ENCODE assay signal across 29 cellular contexts in the genomic region with DNA sequence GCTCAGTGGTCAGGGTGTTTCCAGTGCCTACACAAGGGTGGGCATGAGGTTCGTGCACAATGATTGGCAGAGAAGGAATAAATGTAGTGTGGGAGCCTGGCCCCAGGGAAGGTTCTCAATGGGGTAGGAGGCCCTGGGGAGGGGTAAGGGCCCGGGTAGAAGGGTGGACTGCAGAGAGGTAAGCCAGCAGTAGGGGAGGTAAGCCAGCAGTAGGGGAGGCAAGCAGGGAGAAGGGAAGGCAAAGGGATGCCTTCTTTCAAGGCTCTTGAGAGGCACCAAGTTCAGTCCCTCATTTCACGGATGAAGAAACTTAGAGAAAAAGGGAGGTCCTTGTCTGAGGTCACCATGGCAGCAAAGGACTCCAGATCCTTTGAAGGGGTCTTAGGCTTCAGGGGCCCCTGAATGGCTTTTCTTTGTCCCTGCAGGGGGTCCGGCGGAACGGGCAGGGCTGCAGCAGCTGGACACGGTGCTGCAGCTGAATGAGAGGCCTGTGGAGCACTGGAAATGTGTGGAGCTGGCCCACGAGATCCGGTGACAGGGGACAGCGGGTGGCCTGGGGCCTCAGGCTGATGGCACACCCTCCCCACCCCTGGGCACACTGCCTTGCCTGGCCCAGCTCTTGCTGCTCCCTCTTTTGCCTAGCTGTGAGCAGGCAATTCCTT. TPM values are rescaled to one million over a fixed set of nuclear protein-coding genes. Genes with fewer than 3 reads are reported as not detected.
A peak's percentile ranks its signal among the peaks of the same experiment; 100 is the strongest.
DNase-seq lines count a peak whose midpoint lies in the region; ATAC-seq, FAIRE-seq and TF ChIP-seq lines count a peak whose summit lies in the region.
"Had no signal": no experiment of that assay in that cellular context is flagged by ENCODE, and none has a peak within 500 bp of the region (broad histone marks: within the 10 kb centered on the region; RNA-seq: fewer than 3 reads in every experiment).

No MANE protein-coding gene starts in this region.

- TF ChIP-seq RAD21 in HepG2 (CRISPR knock-in tag; IDR thresholded peaks at IDR 0.05): no peak

- FAIRE-seq in HepG2 (lab: Jason Lieb, UNC): no peak
- FAIRE-seq: astrocyte, K562 had no signal

- DNase-seq in HepG2 (ENCODE audit: low spot score): no peak
- DNase-seq in right lobe of liver: no peak
- peak; percentile 43 for DNase-seq in WTC11 (ENCODE audit: low spot score)
- peak; percentile 79 for DNase-seq in left kidney (ENCODE audit: low read depth, low spot score)
- no peak for DNase-seq in NCI-H2081 (lab: John Stamatoyannopoulos, UW)
- no peak for DNase-seq in testis
- no peak for DNase-seq in HuH-7.5 (ENCODE audit: low spot score)
- no peak for DNase-seq in activated CD4-positive, alpha-beta memory T cell treated with anti-CD3 and anti-CD28 coated beads for 36 hours
- DNase-seq: activated CD4-positive, CD25-positive, alpha-beta regulatory T cell treated with anti-CD3 and anti-CD28 coated beads, Interleukin-2, amount 50 U/mL, for 72 hours; activated CD8-positive, alpha-beta memory T cell treated with anti-CD3 and anti-CD28 coated beads, Interleukin-2, amount 50 U/mL, for 48 hours; activated gamma-delta T cell treated with Interleukin-2 at 50 U/mL for 16 hours; colonic mucosa; COR-L47; foreskin keratinocyte; HCEC 1CT; left cardiac atrium; midbrain; MV-4-11; NCI-H2107; NCI-H774; stimulated activated CD4-positive, alpha-beta T cell treated with anti-CD3 and anti-CD28 coated beads, Interleukin-1b, Interleukin-23, amount 100 ng/mL, for 48 hours; stomach had no signal

- H3K36me3 Mint-ChIP-seq in WTC11: no peaks in the 10 kb centered on the region
- H3K36me3 Mint-ChIP-seq in activated CD4-positive, alpha-beta memory T cell treated with anti-CD3 and anti-CD28 coated beads for 36 hours: no peaks in the 10 kb centered on the region

- H3K4me1 ChIP-seq in HepG2 (ENCODE audit: insufficient read depth, low read length) (peaks cover 94% of the 10 kb centered on the region), right lobe of liver (peaks cover 0 to 55% (median 26%) of the 10 kb centered on the region in 4 donors), testis (peaks cover 21% of the 10 kb centered on the region)
- H3K4me1 ChIP-seq: foreskin keratinocyte, vagina had no signal

- ATAC-seq in HepG2 (no peak), right lobe of liver (no peak), WTC11 (no peak)
- ATAC-seq: foreskin keratinocyte, K562, left cardiac atrium had no signal

- TF ChIP-seq CTCF in HepG2 (CRISPR knock-in tag; IDR thresholded peaks at IDR 0.05) (no peak), right lobe of liver (IDR thresholded peaks at IDR 0.05) (no peak), WTC11 (IDR thresholded peaks at IDR 0.05) (no peak), testis (IDR thresholded peaks at IDR 0.05) (no peak)

- in situ Hi-C loops in HepG2 (cut with HindIII; ENCODE audit: extremely low pct_ligation_motif_present, low pct_unique_long_range_greater_than_20kb): no loop called here

- no peak overlapping the region for H3K4me3 Mint-ChIP-seq in WTC11
- H3K4me3 Mint-ChIP-seq in activated CD4-positive, alpha-beta memory T cell treated with anti-CD3 and anti-CD28 coated beads for 36 hours: no peak overlapping the region

- CTCF ChIA-PET in HepG2 (lab: Yijun Ruan, JAX; ENCODE audit: low intra/inter-chr PET ratio, low total read pairs): no interaction called here
- CTCF ChIA-PET in WTC11 (lab: Charles Lee): interaction anchor here (0.6 kb wide), 1 partner anchor 152 kb away, joined by 3 read pairs; no protein-coding TSS in a partner anchor
- CTCF ChIA-PET in activated CD4-positive, alpha-beta memory T cell treated with anti-CD3 and anti-CD28 coated beads for 36 hours (lab: Charles Lee): interaction anchor here (0.6 kb wide), 1 partner anchor 153 kb away, joined by 3 read pairs; no protein-coding TSS in a partner anchor

- peak overlapping the region; percentile 71 for H3K4me2 ChIP-seq in HepG2 (ENCODE audit: low read depth, low read length)

- peaks cover 40% of the 10 kb centered on the region for H3K4me1 Mint-ChIP-seq in WTC11
- H3K4me1 Mint-ChIP-seq in activated CD4-positive, alpha-beta memory T cell treated with anti-CD3 and anti-CD28 coated beads for 36 hours (ENCODE audit: low read depth): peaks cover 4% of the 10 kb centered on the region

- no TSS peak for BruUV-seq in HepG2 (replicated peaks; lab: Mats Ljungman, UMichigan)

- peaks cover 2% of the 10 kb centered on the region; the same call in 1 of the 2 replicates for H3K27me3 Mint-ChIP-seq in WTC11 (ENCODE audit: low read depth)
- H3K27me3 Mint-ChIP-seq in activated CD4-positive, alpha-beta memory T cell treated with anti-CD3 and anti-CD28 coated beads for 36 hours: no peaks in the 10 kb centered on the region

- H2AFZ ChIP-seq in HepG2 (ENCODE audit: low read length): no peak overlapping the region

- TF ChIP-seq POLR2A in HepG2 (IDR thresholded peaks at IDR 0.05; ENCODE audit: insufficient read depth in 1 of 2, low read depth in 2 of 2, low read length in 2 of 2): no peak
- no peak for TF ChIP-seq POLR2A in right lobe of liver (IDR thresholded peaks at IDR 0.05)
- no peak for TF ChIP-seq POLR2A in testis (IDR thresholded peaks at IDR 0.05)

- H3K27ac ChIP-seq in HepG2 (ENCODE audit: extremely low read length, insufficient read depth, low read length) (peak overlapping the region; percentile 90), right lobe of liver (peak overlapping the region in 1 of 3 donors; percentile 79), testis (no peak overlapping the region)
- H3K27ac ChIP-seq: epithelial cell of prostate, foreskin keratinocyte, HL-60, neutrophil, SJCRH30, vagina had no signal

- TF ChIP-seq EP300 in HepG2 (IDR thresholded peaks at IDR 0.05; ENCODE audit: low read depth in 2 of 2, low read length in 2 of 2) (no peak), HepG2 (CRISPR knock-in tag; IDR thresholded peaks at IDR 0.05; ENCODE audit: borderline replicate concordance) (no peak)

- peak overlapping the region; percentile 14 to 32 (median 19); a peak in 3 of 6 replicates for H3K4me3 ChIP-seq in HepG2 (replicated peaks in 1 of 3; ENCODE audit: insufficient read depth in 1 of 3, low read depth in 2 of 3, low read length in 3 of 3)
- peak overlapping the region in 1 of 3 donors; percentile 47 for H3K4me3 ChIP-seq in right lobe of liver
- H3K4me3 ChIP-seq in testis: no peak overlapping the region
- H3K4me3 ChIP-seq: colonic mucosa, K562, SJCRH30, stomach, vagina had no signal

- POLR2A ChIA-PET in HepG2 (lab: Yijun Ruan, JAX): interaction anchor here (2.0 to 2.1 kb wide), 2 partner anchors 12 to 96 kb away, joined by 9 to 15 read pairs; a partner anchor contains a TSS
- POLR2A ChIA-PET in WTC11 (lab: Charles Lee): no interaction called here
- POLR2A ChIA-PET in activated CD4-positive, alpha-beta memory T cell treated with anti-CD3 and anti-CD28 coated beads for 36 hours (lab: Charles Lee): no interaction called here

- no peak overlapping the region for H3K27ac Mint-ChIP-seq in WTC11
- H3K27ac Mint-ChIP-seq in activated CD4-positive, alpha-beta memory T cell treated with anti-CD3 and anti-CD28 coated beads for 36 hours: no peak overlapping the region

- intact Hi-C loops in HepG2 (cut with micrococcal nuclease; ENCODE audit: unreplicated experiment) (loop anchor here (1.0 to 5.0 kb wide), 3 partner anchors 42 to 59 kb away; a partner anchor contains a TSS), right lobe of liver (cut with DNase I) (no loop called here), testis (cut with DNase I; ENCODE audit: low total_unique reads) (no loop called here)
- intact Hi-C loops in activated CD4-positive, alpha-beta memory T cell treated with anti-CD3 and anti-CD28 coated beads for 36 hours (cut with micrococcal nuclease): no loop called here

- peaks cover 6 to 33% of the 10 kb centered on the region in 2 experiments; a peak in 4 of 5 replicates for H3K36me3 ChIP-seq in HepG2 (replicated peaks in 1 of 2; ENCODE audit: control insufficient read depth in 1 of 2, insufficient read depth in 2 of 2, low read length in 2 of 2)
- H3K36me3 ChIP-seq in right lobe of liver: no peaks in the 10 kb centered on the region
- no peaks in the 10 kb centered on the region for H3K36me3 ChIP-seq in testis (ENCODE audit: low read depth, missing control alignments)
- H3K36me3 ChIP-seq: colonic mucosa, neutrophil, SJCRH30, vagina had no signal

- WGBS in HepG2 (ENCODE audit: low lambda C conversion rate): 95% methylated on average over 7 of the region's 10 CpGs
- WGBS in right lobe of liver (ENCODE audit: insufficient coverage, low coverage, low lambda C conversion rate, missing lambda C conversion rate): 87% methylated on average over 3 of the region's 10 CpGs
- WGBS in testis, 2 donors: 85 to 89% methylated on average over 8 to 10 of the region's 10 CpGs

- H3K27me3 ChIP-seq in HepG2 (ENCODE audit: control insufficient read depth in 1 of 2, insufficient read depth in 2 of 2, low read length in 2 of 2) (no peaks in the 10 kb centered on the region), right lobe of liver (no peaks in the 10 kb centered on the region), testis (no peaks in the 10 kb centered on the region)
- H3K27me3 ChIP-seq: colonic mucosa, neutrophil, SJCRH30, stomach, vagina had no signal

- peak overlapping the region; percentile 65 for H3K9ac ChIP-seq in HepG2 (ENCODE audit: insufficient read depth, low read depth, low read length)

- no peaks in the 10 kb centered on the region for H3K9me3 ChIP-seq in HepG2 (ENCODE audit: low read length)
- no peaks in the 10 kb centered on the region for H3K9me3 ChIP-seq in right lobe of liver
- H3K9me3 ChIP-seq in testis: no peaks in the 10 kb centered on the region
- H3K9me3 ChIP-seq: colonic mucosa, neutrophil, SJCRH30, stomach, vagina had no signal

- no peaks in the 10 kb centered on the region for H4K20me1 ChIP-seq in HepG2 (ENCODE audit: insufficient read depth, low read length)

- H3K79me2 ChIP-seq in HepG2 (ENCODE audit: insufficient read depth, low read length): peaks cover 15% of the 10 kb centered on the region

- no peaks in the 10 kb centered on the region for H3K9me3 Mint-ChIP-seq in WTC11
- no peaks in the 10 kb centered on the region for H3K9me3 Mint-ChIP-seq in activated CD4-positive, alpha-beta memory T cell treated with anti-CD3 and anti-CD28 coated beads for 36 hours

RNA-seq across cellular contexts. Expression of a gene that starts 42.6 kb away (rescaled TPM):
- 26.7 and 28.8 TPM in 2 replicates for total RNA-seq in HepG2 (2016; rRNA removed; fragmentation: Illumina TruSeq; extraction: Trizol)
- 6.9 and 7.7 TPM in 2 replicates for total RNA-seq in HepG2 (2016; cell fraction: cytosol; rRNA removed; fragmentation: Illumina TruSeq; extraction: Trizol; ENCODE audit: low read depth)
- total RNA-seq in HepG2 (2016; cell fraction: insoluble cytoplasmic fraction; rRNA removed; fragmentation: Illumina TruSeq; extraction: Trizol): 21.4 and 28.5 TPM in 2 replicates
- 9.6 and 10.3 TPM in 2 replicates for total RNA-seq in HepG2 (2016; cell fraction: membrane; rRNA removed; fragmentation: Illumina TruSeq; extraction: Trizol)
- 30.1 and 33.4 TPM in 2 replicates for total RNA-seq in HepG2 (2016; cell fraction: nucleus; rRNA removed; fragmentation: Illumina TruSeq; extraction: Trizol)
- 17.1 and 18.9 TPM in 2 replicates for polyA plus RNA-seq in HepG2 (2011; rRNA removed)
- 12.7 and 14.2 TPM in 2 replicates for polyA plus RNA-seq in HepG2 (2011; cell fraction: cytosol; rRNA removed)
- 36.7 and 52.3 TPM in 2 replicates for polyA plus RNA-seq in HepG2 (2011; cell fraction: nucleus; rRNA removed)
- 8.7 and 10.8 TPM in 2 replicates for polyA plus RNA-seq in HepG2 (2012)
- polyA plus RNA-seq in HepG2 (2016; cell fraction: cytosol; fragmentation: Illumina TruSeq; extraction: Trizol; ENCODE audit: low read depth): 1.8 and 2.0 TPM in 2 replicates
- polyA plus RNA-seq in HepG2 (2016; cell fraction: insoluble cytoplasmic fraction; fragmentation: Illumina TruSeq; extraction: Trizol; ENCODE audit: low read depth): 13.4 and 19.3 TPM in 2 replicates
- 4.1 and 4.3 TPM in 2 replicates for polyA plus RNA-seq in HepG2 (2016; cell fraction: membrane; fragmentation: Illumina TruSeq; extraction: Trizol; ENCODE audit: low read depth)
- polyA plus RNA-seq in HepG2 (2016; cell fraction: nucleus; fragmentation: Illumina TruSeq; extraction: Trizol; ENCODE audit: insufficient read depth, low read depth): 30.0 and 36.0 TPM in 2 replicates
- polyA minus RNA-seq in HepG2 (2011; rRNA and poly(A)+ RNA removed; ENCODE audit: low replicate concordance): 41.8 and 53.6 TPM in 2 replicates
- 12.6 and 16.2 TPM in 2 replicates for polyA minus RNA-seq in HepG2 (2011; cell fraction: cytosol; rRNA and poly(A)+ RNA removed)
- 38.4 and 42.1 TPM in 2 replicates for polyA minus RNA-seq in HepG2 (2011; cell fraction: nucleus; rRNA and poly(A)+ RNA removed)
- total RNA-seq in right lobe of liver: 10 to 100 TPM; 19.0 to 60.3 (median 31.0) TPM
- total RNA-seq in WTC11 (2021): 15.0 to 17.2 TPM (median 16.6 TPM) in 3 replicates
- total RNA-seq in testis: 100 to 1,000 TPM; 119 to 125 TPM
- 84.8 TPM for polyA plus RNA-seq in testis (ENCODE audit: insufficient read depth, low read depth, low replicate concordance)
- total RNA-seq in activated CD4-positive, alpha-beta memory T cell treated with anti-CD3 and anti-CD28 coated beads for 36 hours: 10 to 100 TPM; 54.4 to 57.7 TPM

Comparison
In these comparisons a context has a peak if more than half of its experiments do, and no peak if none do; other contexts are left out.
1. DNase-seq: peak in WTC11 (single experiment) and left kidney (single experiment); none in HepG2 (single experiment), right lobe of liver (0 of 3), NCI-H2081 (0 of 2), testis (single experiment), HuH-7.5 (single experiment) and activated CD4-positive, alpha-beta memory T cell treated with anti-CD3 and anti-CD28 coated beads for 36 hours (single experiment).
2. H3K4me3 ChIP-seq: peak in HepG2 (3 of 3); none in testis (0 of 2).